In the genomic region with DNA sequence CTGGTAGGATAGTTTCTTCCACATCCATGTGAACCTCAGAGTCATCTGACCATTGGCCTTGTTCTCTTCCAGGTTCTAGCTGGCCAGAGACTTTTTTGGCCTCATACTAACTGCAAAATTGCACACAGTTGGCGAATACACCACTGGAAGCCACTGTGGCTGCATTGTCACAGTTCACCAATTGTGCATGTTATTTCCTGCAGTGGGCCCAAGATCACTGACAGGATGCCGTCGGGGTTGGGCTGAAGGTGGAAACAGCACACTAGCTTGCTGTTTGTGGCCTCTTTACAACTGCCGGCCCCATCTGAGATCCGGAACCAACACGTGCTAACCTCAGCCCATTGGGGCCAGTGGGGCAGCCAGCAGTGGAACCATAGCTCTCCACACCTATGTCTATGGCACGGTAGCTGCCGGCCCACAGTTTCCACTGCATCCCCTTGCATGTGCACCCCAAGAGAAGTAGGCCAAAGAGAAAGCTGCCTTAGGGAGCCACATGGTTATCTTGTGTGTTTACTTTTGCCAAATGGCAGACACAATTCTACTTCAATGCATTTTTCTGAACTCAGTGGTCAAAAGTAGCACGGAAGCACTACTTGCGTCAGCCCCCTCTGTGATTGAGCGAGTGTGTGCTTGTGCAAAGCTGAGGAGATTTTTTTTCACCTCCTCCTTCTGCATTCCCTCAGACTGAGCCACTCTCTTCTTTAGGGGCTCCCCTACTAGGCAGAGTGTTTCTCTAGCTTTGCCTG, we compare ENCODE assay signal across 8 cellular contexts.
A peak's percentile ranks its signal among the peaks of the same experiment; 100 is the strongest.
DNase-seq lines count a peak whose midpoint lies in the region; ATAC-seq, FAIRE-seq and TF ChIP-seq lines count a peak whose summit lies in the region.

No MANE protein-coding gene starts in this region.

- no peaks in the 10 kb centered on the region for H3K36me3 Mint-ChIP-seq in natural killer cell

- H3K27ac ChIP-seq in HUES48 (ENCODE audit: low read depth, low read length) = peak overlapping the region; percentile 48

- no peak overlapping the region for H3K9ac ChIP-seq in HUES48 (ENCODE audit: low read depth, low read length)

- no peaks in the 10 kb centered on the region for H3K9me3 ChIP-seq in HUES48 (ENCODE audit: control insufficient read depth, insufficient read depth, low read length)

- DNase-seq in activated gamma-delta T cell (lab: John Stamatoyannopoulos, UW) = peak; percentile 27
- peak; percentile 69 for DNase-seq in natural killer cell
- DNase-seq in NCI-H446 (lab: John Stamatoyannopoulos, UW) = no peak
- no peak for DNase-seq in AML-193 (lab: John Stamatoyannopoulos, UW)
- no peak for DNase-seq in H54 (ENCODE audit: insufficient read length, low spot score)

- H3K36me3 ChIP-seq in HUES48 (ENCODE audit: control insufficient read depth, insufficient read depth, low read length) = no peaks in the 10 kb centered on the region

- no peak for FAIRE-seq in H54 (lab: Jason Lieb, UNC)

- H3K4me1 ChIP-seq in HUES48 (ENCODE audit: control insufficient read depth, insufficient read depth, low read length) = peaks cover 11% of the 10 kb centered on the region

- TF ChIP-seq POLR2A in H54 (IDR thresholded peaks at IDR 0.05; ENCODE audit: low read depth, low read length) = no peak

- H3K27me3 Mint-ChIP-seq in natural killer cell (ENCODE audit: low read depth in 2 of 2) = no peaks in the 10 kb centered on the region

- peak; percentile 53 for ATAC-seq in GM19452 (IDR thresholded peaks at IDR 0.05; ENCODE audit: unreplicated experiment)
- ATAC-seq in natural killer cell = peak; percentile 66 to 84 (median 83)
- no peak for ATAC-seq in GM18519 (IDR thresholded peaks at IDR 0.05; ENCODE audit: low FRiP score, unreplicated experiment)

- peak overlapping the region; percentile 68 for H3K4me3 Mint-ChIP-seq in natural killer cell

- intact Hi-C loops in natural killer cell (cut with micrococcal nuclease) = loop anchor here (1.0 to 10.0 kb wide), 6 partner anchors 15 to 510 kb away; a partner anchor contains a TSS

- no peak for TF ChIP-seq CTCF in natural killer cell (IDR thresholded peaks at IDR 0.05)

- H3K27ac Mint-ChIP-seq in natural killer cell = peak overlapping the region; percentile 86 to 96

- H3K27me3 ChIP-seq in HUES48 (ENCODE audit: control insufficient read depth, insufficient read depth, low read length) = no peaks in the 10 kb centered on the region; the same call in 1 of the 2 replicates

- H3K4me1 Mint-ChIP-seq in natural killer cell = peaks cover 73 to 85% of the 10 kb centered on the region in 2 donors

- H3K4me3 ChIP-seq in HUES48 (ENCODE audit: low read depth, low read length) = no peak overlapping the region

- peaks cover 0 to 2% of the 10 kb centered on the region in 2 donors for H3K9me3 Mint-ChIP-seq in natural killer cell

Comparison
In these comparisons a context has a peak if more than half of its experiments do, and no peak if none do; other contexts are left out.
1. DNase-seq: peak in activated gamma-delta T cell (single experiment) and natural killer cell (single experiment); none in NCI-H446 (0 of 2), AML-193 (0 of 2) and H54 (single experiment).